ENCODE assay signal across 11 cellular contexts in the genomic region with DNA sequence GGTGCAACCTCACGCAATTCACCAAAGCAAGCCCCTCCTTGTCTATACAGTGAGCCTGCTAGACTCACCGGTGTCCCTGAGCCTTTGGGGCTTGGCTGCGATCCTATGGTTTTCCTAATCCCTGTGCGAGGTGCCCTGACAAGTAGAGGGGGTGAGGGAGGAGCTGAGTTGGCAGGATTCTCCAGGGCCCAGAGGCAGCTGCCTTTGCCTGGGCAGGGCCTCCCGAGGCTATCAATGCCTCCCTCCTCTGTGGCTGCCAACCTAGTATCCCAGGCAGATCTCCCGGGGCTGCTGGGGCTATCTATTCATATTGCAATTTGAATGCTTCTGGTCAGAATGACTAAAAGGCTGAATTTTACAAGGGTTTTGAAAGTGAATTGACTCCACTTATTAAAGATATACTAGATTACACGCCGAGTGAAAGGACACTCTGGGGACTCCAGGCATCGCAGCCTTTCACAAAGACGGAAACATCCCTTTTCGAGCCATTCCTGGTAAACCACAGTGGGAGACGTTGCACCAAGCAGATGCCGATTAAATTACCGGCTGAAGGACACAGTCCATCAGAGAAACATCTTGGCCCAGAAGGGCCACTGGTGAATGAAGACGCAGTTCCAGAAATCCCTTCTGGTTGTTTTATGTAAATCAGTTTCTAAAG. TPM values are rescaled to one million over a fixed set of nuclear protein-coding genes. Genes with fewer than 3 reads are reported as not detected.
DNase-seq lines count a peak whose midpoint lies in the region; ATAC-seq and TF ChIP-seq lines count a peak whose summit lies in the region.
"Had no signal": no experiment of that assay in that cellular context is flagged by ENCODE, and none has a peak within 500 bp of the region (broad histone marks: within the 10 kb centered on the region; RNA-seq: fewer than 3 reads in every experiment).

No MANE protein-coding gene starts in this region.

- no peak overlapping the region for H3K27ac Mint-ChIP-seq in activated CD4-positive, alpha-beta memory T cell treated with anti-CD3 and anti-CD28 coated beads for 36 hours
- H3K27ac Mint-ChIP-seq: activated naive CD4-positive, alpha-beta T cell treated with anti-CD3 and anti-CD28 coated beads, Interleukin-2, amount 50 U/mL, for 24 hours had no signal

- no peak for DNase-seq in SK-N-MC (ENCODE audit: low read depth, low spot score)
- DNase-seq in fibroblast of the aortic adventitia (ENCODE audit: low read depth) = peak; percentile 60
- no peak for DNase-seq in trophoblast cell
- no peak for DNase-seq in activated CD4-positive, alpha-beta memory T cell treated with anti-CD3 and anti-CD28 coated beads for 36 hours
- DNase-seq: Caco-2, dermis blood vessel endothelial cell had no signal

- peaks cover 2% of the 10 kb centered on the region for H3K79me1 ChIP-seq in trophoblast cell (ENCODE audit: low read length)

- WGBS in trophoblast cell (ENCODE audit: extremely low coverage, insufficient coverage, insufficient read length) = no CpG with 5 or more reads among the region's 15 CpGs

- no peak overlapping the region for H3K4me3 Mint-ChIP-seq in activated CD4-positive, alpha-beta memory T cell treated with anti-CD3 and anti-CD28 coated beads for 36 hours
- H3K4me3 Mint-ChIP-seq: activated naive CD4-positive, alpha-beta T cell treated with anti-CD3 and anti-CD28 coated beads, Interleukin-2, amount 50 U/mL, for 24 hours had no signal

- H3K36me3 ChIP-seq in HEK293 (ENCODE audit: control insufficient read depth in 2 of 2, insufficient read depth in 1 of 2, low read length in 2 of 2) = no peaks in the 10 kb centered on the region
- H3K36me3 ChIP-seq in SK-N-MC (ENCODE audit: insufficient read depth, low read length) = no peaks in the 10 kb centered on the region
- peaks cover 0 to 2% of the 10 kb centered on the region in 2 experiments for H3K36me3 ChIP-seq in trophoblast cell (ENCODE audit: control insufficient read depth in 1 of 2, insufficient read depth in 2 of 2, low read length in 2 of 2)

- POLR2A ChIA-PET in HEK293 (lab: Yijun Ruan, JAX) = no interaction called here
- POLR2A ChIA-PET in activated CD4-positive, alpha-beta memory T cell treated with anti-CD3 and anti-CD28 coated beads for 36 hours (lab: Charles Lee) = interaction anchor here (0.7 kb wide), 1 partner anchor 9 kb away, joined by 3 read pairs; no protein-coding TSS in a partner anchor

- H3K36me3 Mint-ChIP-seq in activated CD4-positive, alpha-beta memory T cell treated with anti-CD3 and anti-CD28 coated beads for 36 hours = no peaks in the 10 kb centered on the region

- H4K8ac ChIP-seq in trophoblast cell (ENCODE audit: low read depth, low read length) = no peak overlapping the region

- H3K4me1 Mint-ChIP-seq in activated CD4-positive, alpha-beta memory T cell treated with anti-CD3 and anti-CD28 coated beads for 36 hours (ENCODE audit: low read depth) = no peaks in the 10 kb centered on the region
- H3K4me1 Mint-ChIP-seq: activated naive CD4-positive, alpha-beta T cell treated with anti-CD3 and anti-CD28 coated beads, Interleukin-2, amount 50 U/mL, for 24 hours had no signal

- H3K9me3 ChIP-seq in HEK293 (ENCODE audit: control insufficient read depth, insufficient read depth, low read depth, low read length) (no peaks in the 10 kb centered on the region), SK-N-MC (ENCODE audit: low read depth, low read length) (no peaks in the 10 kb centered on the region), trophoblast cell (ENCODE audit: insufficient read depth, low read depth, low read length) (peaks cover 3% of the 10 kb centered on the region)
- H3K9me3 ChIP-seq: Caco-2 had no signal

- no peak overlapping the region for H3K14ac ChIP-seq in trophoblast cell (ENCODE audit: low read length)

- H3K23ac ChIP-seq in trophoblast cell (ENCODE audit: low read length) = no peak overlapping the region

- H3K9me3 Mint-ChIP-seq in activated CD4-positive, alpha-beta memory T cell treated with anti-CD3 and anti-CD28 coated beads for 36 hours = no peaks in the 10 kb centered on the region
- H3K9me3 Mint-ChIP-seq: activated naive CD4-positive, alpha-beta T cell treated with anti-CD3 and anti-CD28 coated beads, Interleukin-2, amount 50 U/mL, for 24 hours had no signal

- no peaks in the 10 kb centered on the region for H3K79me2 ChIP-seq in trophoblast cell (ENCODE audit: control insufficient read depth, insufficient read depth, low read length, poor library complexity)

- no peak overlapping the region for H2BK12ac ChIP-seq in trophoblast cell (ENCODE audit: low read length)

- no peak for ATAC-seq in HG02852 (IDR thresholded peaks at IDR 0.05; ENCODE audit: unreplicated experiment)
- ATAC-seq in GM21360 (IDR thresholded peaks at IDR 0.05; ENCODE audit: unreplicated experiment) = no peak
- ATAC-seq in GM21447 (IDR thresholded peaks at IDR 0.05; ENCODE audit: unreplicated experiment) = no peak

- intact Hi-C loops in activated CD4-positive, alpha-beta memory T cell treated with anti-CD3 and anti-CD28 coated beads for 36 hours (cut with micrococcal nuclease) = no loop called here

- no peak overlapping the region for H2BK120ac ChIP-seq in trophoblast cell (ENCODE audit: insufficient read depth, low read length, poor library complexity)

- H3K4ac ChIP-seq in trophoblast cell (ENCODE audit: low read depth, low read length) = no peak overlapping the region

- CTCF ChIA-PET in HEK293 (lab: Yijun Ruan, JAX) = no interaction called here
- CTCF ChIA-PET in activated CD4-positive, alpha-beta memory T cell treated with anti-CD3 and anti-CD28 coated beads for 36 hours (lab: Charles Lee) = no interaction called here

- H3K18ac ChIP-seq in trophoblast cell (ENCODE audit: low read length) = no peak overlapping the region

- peak overlapping the region; percentile 35 for H3K9ac ChIP-seq in SK-N-MC (ENCODE audit: insufficient read length)
- no peak overlapping the region for H3K9ac ChIP-seq in trophoblast cell (ENCODE audit: low read length)

- H3K27me3 Mint-ChIP-seq in activated CD4-positive, alpha-beta memory T cell treated with anti-CD3 and anti-CD28 coated beads for 36 hours = peaks cover 15% of the 10 kb centered on the region

- H3K27me3 ChIP-seq in trophoblast cell (ENCODE audit: insufficient read depth, low read length) = no peaks in the 10 kb centered on the region

- TF ChIP-seq CTCF in HEK293 (tag by site-specific recombination; IDR thresholded peaks at IDR 0.05) = no peak
- no peak for TF ChIP-seq CTCF in fibroblast of the aortic adventitia (IDR thresholded peaks at IDR 0.05; ENCODE audit: insufficient read depth, low read length)

- peak overlapping the region; percentile 2 for H4K91ac ChIP-seq in trophoblast cell (ENCODE audit: low read depth, low read length)

- no peak overlapping the region for H2AK5ac ChIP-seq in trophoblast cell (ENCODE audit: low read length)

- H3K4me1 ChIP-seq in HEK293 (ENCODE audit: control insufficient read depth, insufficient read depth, low read length) (no peaks in the 10 kb centered on the region), trophoblast cell (ENCODE audit: control insufficient read depth in 1 of 2, insufficient read depth in 2 of 2, low read length in 2 of 2) (peaks cover 9 to 12% of the 10 kb centered on the region in 2 experiments)
- H3K4me1 ChIP-seq: Caco-2 had no signal

- no peak overlapping the region for H3K4me3 ChIP-seq in HEK293 (ENCODE audit: low read depth, low read length)
- H3K4me3 ChIP-seq in SK-N-MC = peak overlapping the region; percentile 23; the same call in 1 of the 2 replicates
- H3K4me3 ChIP-seq in fibroblast of the aortic adventitia (ENCODE audit: low read depth, low read length) = no peak overlapping the region
- no peak overlapping the region for H3K4me3 ChIP-seq in trophoblast cell (ENCODE audit: low read depth, low read length)

- H4K12ac ChIP-seq in trophoblast cell (ENCODE audit: low read depth, low read length) = no peak overlapping the region

- H3K4me2 ChIP-seq in trophoblast cell (ENCODE audit: low read length) = peak overlapping the region; percentile 46

- H3K27ac ChIP-seq in HEK293 (ENCODE audit: extremely low read depth, low read depth, low read length) (no peak overlapping the region), SK-N-MC (peak overlapping the region; percentile 81), trophoblast cell (ENCODE audit: low read depth, low read length) (peak overlapping the region; percentile 81)

- no peak overlapping the region for H2BK5ac ChIP-seq in trophoblast cell (ENCODE audit: low read depth, low read length, poor library complexity)

- no peak overlapping the region for H2AFZ ChIP-seq in trophoblast cell (ENCODE audit: insufficient read depth, low read length, poor library complexity)

TF ChIP-seq in HEK293, 187 proteins besides CTCF, POLR2A, EP300 and RAD21:
- peak; percentile 53 for TF ChIP-seq ZBTB20 (tag by site-specific recombination; IDR thresholded peaks at IDR 0.05)
- no peak for TF ChIP-seq KLF17 (tag by site-specific recombination; IDR thresholded peaks at IDR 0.05)
- 0 out of 2 replicates have a peak, but pooled peaks have one; percentile 29 for TF ChIP-seq ZNF660 (tag by site-specific recombination; IDR thresholded peaks at IDR 0.05)
- TF ChIP-seq KLF16 (tag by site-specific recombination; IDR thresholded peaks at IDR 0.05) = no peak
- no peak for TF ChIP-seq ZNF555 (tag by site-specific recombination; conservative IDR thresholded peaks at IDR 0.05)
- TF ChIP-seq ZNF2 (tag by site-specific recombination; IDR thresholded peaks at IDR 0.05) = no peak
- TF ChIP-seq ZBTB48 (tag by site-specific recombination; IDR thresholded peaks at IDR 0.05) = 0 out of 2 replicates have a peak, but pooled peaks have one; percentile 35
- TF ChIP-seq ZBTB17 (tag by site-specific recombination; IDR thresholded peaks at IDR 0.05) = peak; percentile 67; the same call in 1 of the 2 replicates

RNA-seq across cellular contexts. Expression of gene PITPNM3, which starts 11.3 kb away (rescaled TPM):
- total RNA-seq in fibroblast of the aortic adventitia (ENCODE audit: low replicate concordance) = 0.57 and 1.3 TPM in 2 replicates
- polyA plus RNA-seq in trophoblast cell (2013) = 0.58 and 0.64 TPM in 2 replicates
- total RNA-seq in activated CD4-positive, alpha-beta memory T cell treated with anti-CD3 and anti-CD28 coated beads for 36 hours = under 1 TPM; 0.41 to 0.48 TPM
